8 cellular contexts compared by ENCODE assay signal in the genomic region with DNA sequence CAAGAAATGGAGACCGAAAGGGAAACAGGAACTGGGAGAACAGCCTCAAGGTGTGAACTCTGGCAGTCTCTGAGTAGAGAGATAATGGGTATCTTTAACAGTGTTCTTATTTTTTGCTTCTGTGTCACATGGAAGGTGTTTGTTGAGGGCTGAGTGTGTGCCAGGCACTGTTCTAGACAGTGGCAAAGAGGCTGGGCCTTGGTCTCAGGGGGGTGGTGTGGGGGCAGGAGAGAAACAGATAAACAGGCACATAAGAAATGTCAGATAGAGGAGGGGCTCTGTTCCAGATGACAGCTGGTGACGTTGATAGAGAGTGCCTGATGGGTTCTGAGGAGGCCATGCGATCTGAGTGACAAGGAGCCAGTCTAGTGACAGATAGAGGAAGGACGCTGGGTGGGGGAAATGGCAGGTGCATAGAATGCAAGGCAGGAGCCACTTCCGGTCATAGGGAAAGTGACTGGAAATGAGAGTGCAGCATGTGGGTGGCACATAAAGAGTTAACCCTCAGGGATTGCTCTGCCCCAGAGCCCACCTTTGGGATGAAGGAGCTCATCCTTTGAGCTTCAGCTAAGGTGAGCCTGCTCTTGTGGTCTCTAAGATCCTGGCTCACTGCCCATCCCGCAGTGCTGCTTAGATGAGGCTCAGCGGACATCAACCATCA. TPM values are rescaled to one million over a fixed set of nuclear protein-coding genes. Genes with fewer than 3 reads are reported as not detected.
A peak's percentile ranks its signal among the peaks of the same experiment; 100 is the strongest.
DNase-seq lines count a peak whose midpoint lies in the region; ATAC-seq and TF ChIP-seq lines count a peak whose summit lies in the region.

No MANE protein-coding gene starts in this region.

- no peaks in the 10 kb centered on the region for H3K9me3 Mint-ChIP-seq in activated naive CD8-positive, alpha-beta T cell treated with anti-CD3 and anti-CD28 coated beads, Interleukin-2, amount 50 U/mL, for 24 hours
- no peaks in the 10 kb centered on the region for H3K9me3 Mint-ChIP-seq in activated naive CD8-positive, alpha-beta T cell treated with anti-CD3 and anti-CD28 coated beads for 36 hours
- H3K9me3 Mint-ChIP-seq in endodermal cell = no peaks in the 10 kb centered on the region

- TF ChIP-seq CTCF in endodermal cell (conservative IDR thresholded peaks at IDR 0.05) (no peak), upper lobe of right lung (IDR thresholded peaks at IDR 0.05) (no peak), adrenal gland (IDR thresholded peaks at IDR 0.05) (no peak)

- H3K27me3 Mint-ChIP-seq in activated naive CD8-positive, alpha-beta T cell treated with anti-CD3 and anti-CD28 coated beads, Interleukin-2, amount 50 U/mL, for 24 hours = peaks cover 4% of the 10 kb centered on the region
- peaks cover 11% of the 10 kb centered on the region for H3K27me3 Mint-ChIP-seq in activated naive CD8-positive, alpha-beta T cell treated with anti-CD3 and anti-CD28 coated beads for 36 hours
- no peaks in the 10 kb centered on the region for H3K27me3 Mint-ChIP-seq in endodermal cell (ENCODE audit: insufficient read depth)

- H3K36me3 Mint-ChIP-seq in activated naive CD8-positive, alpha-beta T cell treated with anti-CD3 and anti-CD28 coated beads, Interleukin-2, amount 50 U/mL, for 24 hours (ENCODE audit: low read depth) = peaks cover 2% of the 10 kb centered on the region
- no peaks in the 10 kb centered on the region for H3K36me3 Mint-ChIP-seq in activated naive CD8-positive, alpha-beta T cell treated with anti-CD3 and anti-CD28 coated beads for 36 hours
- H3K36me3 Mint-ChIP-seq in endodermal cell (ENCODE audit: low read depth) = peaks cover 20% of the 10 kb centered on the region

- H3K4me3 ChIP-seq in endodermal cell (ENCODE audit: low read length) (no peak overlapping the region), upper lobe of right lung (no peak overlapping the region), adrenal gland (no peak overlapping the region)

- H3K27me3 ChIP-seq in endodermal cell (ENCODE audit: control insufficient read depth, insufficient read depth, low read length, poor library complexity, severe bottlenecking) = no peaks in the 10 kb centered on the region
- no peaks in the 10 kb centered on the region for H3K27me3 ChIP-seq in upper lobe of right lung
- no peaks in the 10 kb centered on the region for H3K27me3 ChIP-seq in adrenal gland

- H3K4me1 ChIP-seq in endodermal cell (ENCODE audit: control insufficient read depth, insufficient read depth, low read length) (no peaks in the 10 kb centered on the region), upper lobe of right lung (peaks cover 58% of the 10 kb centered on the region), adrenal gland (replicated peaks in 1 of 2) (peaks cover 12 to 33% of the 10 kb centered on the region in 2 donors)

- no peak for TF ChIP-seq POLR2A in adrenal gland (IDR thresholded peaks at IDR 0.05)

- H3K4me3 Mint-ChIP-seq in activated naive CD8-positive, alpha-beta T cell treated with anti-CD3 and anti-CD28 coated beads, Interleukin-2, amount 50 U/mL, for 24 hours = no peak overlapping the region
- no peak overlapping the region for H3K4me3 Mint-ChIP-seq in activated naive CD8-positive, alpha-beta T cell treated with anti-CD3 and anti-CD28 coated beads for 36 hours
- H3K4me3 Mint-ChIP-seq in endodermal cell = no peak overlapping the region

- peaks cover 9% of the 10 kb centered on the region for H3K4me1 Mint-ChIP-seq in activated naive CD8-positive, alpha-beta T cell treated with anti-CD3 and anti-CD28 coated beads, Interleukin-2, amount 50 U/mL, for 24 hours
- peaks cover 4% of the 10 kb centered on the region for H3K4me1 Mint-ChIP-seq in activated naive CD8-positive, alpha-beta T cell treated with anti-CD3 and anti-CD28 coated beads for 36 hours
- peaks cover 17% of the 10 kb centered on the region for H3K4me1 Mint-ChIP-seq in endodermal cell

- peak; percentile 25 for ATAC-seq in activated naive CD8-positive, alpha-beta T cell treated with anti-CD3 and anti-CD28 coated beads, Interleukin-2, amount 50 U/mL, for 24 hours
- ATAC-seq in HG03280 (IDR thresholded peaks at IDR 0.05; ENCODE audit: unreplicated experiment) (peak; percentile 58), upper lobe of right lung (peak; percentile 21)

- intact Hi-C loops in upper lobe of right lung (cut with DNase I) = no loop called here
- intact Hi-C loops in adrenal gland (cut with DNase I) = no loop called here

- H3K9me3 ChIP-seq in endodermal cell (ENCODE audit: control insufficient read depth, low read length) (no peaks in the 10 kb centered on the region), upper lobe of right lung (no peaks in the 10 kb centered on the region), adrenal gland (replicated peaks in 1 of 3) (no peaks in the 10 kb centered on the region)

- no peak overlapping the region for H3K27ac Mint-ChIP-seq in activated naive CD8-positive, alpha-beta T cell treated with anti-CD3 and anti-CD28 coated beads, Interleukin-2, amount 50 U/mL, for 24 hours
- no peak overlapping the region for H3K27ac Mint-ChIP-seq in activated naive CD8-positive, alpha-beta T cell treated with anti-CD3 and anti-CD28 coated beads for 36 hours
- H3K27ac Mint-ChIP-seq in endodermal cell = peak overlapping the region; percentile 41

- 90 to 92% methylated on average over 7 of the region's 7 CpGs for WGBS in endodermal cell (ENCODE audit: insufficient coverage in 1 of 2, insufficient read length in 1 of 2), 2 experiments
- 78 to 85% (median 82%) methylated on average over 7 of the region's 7 CpGs for WGBS in adrenal gland, 4 donors

- H3K27ac ChIP-seq in endodermal cell (ENCODE audit: low read depth, low read length) (no peak overlapping the region), upper lobe of right lung (no peak overlapping the region), adrenal gland (no peak overlapping the region)

- H3K9ac ChIP-seq in endodermal cell (ENCODE audit: extremely low read depth, low read length, poor library complexity, severe bottlenecking) = no peak overlapping the region

- DNase-seq in activated naive CD8-positive, alpha-beta T cell treated with anti-CD3 and anti-CD28 coated beads, Interleukin-2, amount 50 U/mL, for 24 hours = no peak
- DNase-seq in activated naive CD8-positive, alpha-beta T cell treated with anti-CD3 and anti-CD28 coated beads for 36 hours = no peak
- DNase-seq in endodermal cell (no peak), upper lobe of right lung (no peak), DMS153 treated with DMSO at 0.1 percent for 48 hours (lab: John Stamatoyannopoulos, UW; ENCODE audit: unreplicated experiment) (no peak), HuH-7 (ENCODE audit: low spot score) (no peak), adrenal gland (no peak)

- peaks cover 20% of the 10 kb centered on the region for H3K36me3 ChIP-seq in endodermal cell (ENCODE audit: control insufficient read depth, insufficient read depth, low read length)
- no peaks in the 10 kb centered on the region for H3K36me3 ChIP-seq in upper lobe of right lung
- no peaks in the 10 kb centered on the region for H3K36me3 ChIP-seq in adrenal gland (replicated peaks in 1 of 2)

RNA-seq across cellular contexts. Expression of a gene that starts 33.9 kb away (rescaled TPM):
- total RNA-seq in activated naive CD8-positive, alpha-beta T cell treated with anti-CD3 and anti-CD28 coated beads for 36 hours = 1 to 10 TPM; 2.7 to 4.6 TPM
- total RNA-seq in endodermal cell = 10 to 100 TPM; 46.0 to 50.9 TPM
- polyA plus RNA-seq in endodermal cell (2013, experiment 1 of 2) = 27.7 TPM
- polyA plus RNA-seq in endodermal cell (2013, experiment 2 of 2) = 29.1 TPM
- 54.5 TPM for total RNA-seq in upper lobe of right lung
- total RNA-seq in adrenal gland = 10 to 100 TPM; 16.0 to 53.8 (median 22.6) TPM
- 10 to 100 TPM; 12.0 to 24.6 (median 23.9) TPM for polyA plus RNA-seq in adrenal gland
